24 cellular contexts compared by ENCODE assay signal in the genomic region with DNA sequence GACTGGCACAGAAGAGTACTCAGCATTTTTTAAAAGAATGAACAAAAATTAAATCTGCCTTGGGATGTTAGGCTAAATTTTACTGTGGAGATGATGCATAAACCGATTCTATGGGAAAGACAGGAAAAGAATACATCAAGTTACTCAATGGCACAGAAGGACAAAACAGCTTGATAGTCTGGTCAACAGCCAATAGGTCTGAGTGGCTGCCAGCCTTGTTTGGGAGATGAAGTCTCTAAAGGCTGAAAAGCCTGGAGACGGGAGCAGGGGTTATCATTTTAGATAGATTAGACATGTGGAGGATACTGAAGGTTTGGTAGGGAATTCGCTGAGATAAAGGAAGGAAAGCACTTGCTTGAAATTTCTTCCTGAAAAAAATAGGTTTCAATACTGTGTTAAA.
"Had no signal": no experiment of that assay in that cellular context is flagged by ENCODE, and none has a peak within 500 bp of the region (broad histone marks: within the 10 kb centered on the region; RNA-seq: fewer than 3 reads in every experiment).

No MANE protein-coding gene starts in this region.

- H3K27me3 ChIP-seq: dorsolateral prefrontal cortex, gastrocnemius medialis, heart right ventricle, ovary, suprapubic skin, vagina had no signal

- H3K4me3 ChIP-seq: dorsolateral prefrontal cortex, gastrocnemius medialis, heart right ventricle, lung, ovary, smooth muscle cell, suprapubic skin, vagina had no signal

- H3K36me3 ChIP-seq: gastrocnemius medialis, heart right ventricle, ovary, suprapubic skin, vagina had no signal

- DNase-seq: effector CD4-positive, alpha-beta T cell; foreskin fibroblast; gastrocnemius medialis; heart right ventricle; hippocampal formation; left colon; natural killer cell; occipital lobe; ovary; stimulated activated CD4-positive, alpha-beta T cell treated with anti-CD3 and anti-CD28 coated beads, Interleukin-12 subunit alpha, Interleukin-12 subunit beta, amount 100 ng/mL, for 4 hours; stimulated activated CD4-positive, alpha-beta T cell treated with anti-CD3 and anti-CD28 coated beads, Interleukin-1b, Interleukin-23, amount 100 ng/mL, for 48 hours; stimulated activated CD4-positive, alpha-beta T cell treated with anti-CD3 and anti-CD28 coated beads, Interleukin-4, amount 100 ng/mL, for 1 hour; stimulated activated CD8-positive, alpha-beta memory T cell treated with anti-CD3 and anti-CD28 coated beads, Interleukin-4, amount 100 ng/mL, for 48 hours; stimulated activated naive CD4-positive, alpha-beta T cell; stimulated activated naive CD8-positive, alpha-beta T cell treated with anti-CD3 and anti-CD28 coated beads, Interleukin-15, amount 100 ng/mL, for 72 hours; trophoblast cell had no signal

- H3K27ac ChIP-seq: epithelial cell of prostate, gastrocnemius medialis, ovary, suprapubic skin, vagina had no signal

- ATAC-seq: esophagus mucosa; gastrocnemius medialis; left colon; natural killer cell; sciatic nerve; stimulated activated naive CD8-positive, alpha-beta T cell treated with anti-CD3 and anti-CD28 coated beads, Interleukin-15, amount 100 ng/mL, for 72 hours had no signal

- H3K9me3 ChIP-seq: gastrocnemius medialis, ovary, suprapubic skin, vagina had no signal

- H3K4me1 ChIP-seq: suprapubic skin, vagina had no signal
